ENCODE assay signal across 22 cellular contexts in genomic region chr7:37047260-37047659, GRCh38.
A peak's percentile ranks its signal among the peaks of the same experiment; 100 is the strongest.
DNase-seq lines count a peak whose midpoint lies in the region; ATAC-seq, FAIRE-seq and TF ChIP-seq lines count a peak whose summit lies in the region.
"Had no signal": no experiment of that assay in that cellular context is flagged by ENCODE, and none has a peak within 500 bp of the region (broad histone marks: within the 10 kb centered on the region; RNA-seq: fewer than 3 reads in every experiment).

No MANE protein-coding gene starts in this region.

- no peak overlapping the region for H3K4ac ChIP-seq in H1 (replicated peaks; ENCODE audit: insufficient read length, low read depth, low read length)

- ATAC-seq in GM21529 (IDR thresholded peaks at IDR 0.05; ENCODE audit: unreplicated experiment), result no peak
- no peak for ATAC-seq in naive thymus-derived CD4-positive, alpha-beta T cell
- ATAC-seq: GM12878 had no signal

- H2AK5ac ChIP-seq in H1 (ENCODE audit: low read depth, low read length), result no peak overlapping the region

- H3K4me3 Mint-ChIP-seq in type B pancreatic cell, result no peak overlapping the region
- no peak overlapping the region for H3K4me3 Mint-ChIP-seq in naive thymus-derived CD4-positive, alpha-beta T cell
- H3K4me3 Mint-ChIP-seq: CD4-positive, alpha-beta memory T cell had no signal

- H4K20me1 ChIP-seq in H1 (replicated peaks in 1 of 2; ENCODE audit: control insufficient read depth in 1 of 2, insufficient read depth in 2 of 2, low read length in 2 of 2), result no peaks in the 10 kb centered on the region

- H3K23ac ChIP-seq in H1 (ENCODE audit: insufficient read length), result no peak overlapping the region

- no peaks in the 10 kb centered on the region for H3K9me3 ChIP-seq in H1 (ENCODE audit: insufficient read depth in 2 of 2, low read depth in 1 of 2, low read length in 1 of 2)
- H3K9me3 ChIP-seq in naive thymus-derived CD4-positive, alpha-beta T cell (ENCODE audit: control insufficient read depth in 2 of 3, low read length in 3 of 3), result no peaks in the 10 kb centered on the region
- H3K9me3 ChIP-seq: BE2C had no signal

- POLR2A ChIA-PET in H1 (lab: Charles Lee; ENCODE audit: partially characterized antibody), result no interaction called here
- POLR2A ChIA-PET in naive thymus-derived CD4-positive, alpha-beta T cell (lab: Charles Lee), result no interaction called here

- peak overlapping the region; percentile 69; the same call in 1 of the 2 replicates for H2BK5ac ChIP-seq in H1 (ENCODE audit: low read depth, low read length)

- H3K27ac ChIP-seq in H1 (ENCODE audit: low read depth, low read length), result no peak overlapping the region
- H3K27ac ChIP-seq in naive thymus-derived CD4-positive, alpha-beta T cell (ENCODE audit: low read depth, low read length), result no peak overlapping the region

- no peak overlapping the region for H3K14ac ChIP-seq in H1 (ENCODE audit: insufficient read length)

- TF ChIP-seq EP300 in H1 (IDR thresholded peaks at IDR 0.05; ENCODE audit: borderline replicate concordance in 1 of 2, low read depth in 2 of 2, low read length in 2 of 2), result no peak

- 0 out of 2 replicates have a peak overlapping the region, but pooled peaks have one; percentile 25 for H2BK15ac ChIP-seq in H1 (ENCODE audit: low read length)

- peak; percentile 6 for DNase-seq in NCI-H510A (lab: John Stamatoyannopoulos, UW)
- DNase-seq in NCI-H510A treated with DMSO at 0.1 percent for 48 hours (lab: John Stamatoyannopoulos, UW), result no peak
- DNase-seq in NCI-H1930 (lab: John Stamatoyannopoulos, UW), result peak; percentile 61 to 73
- no peak for DNase-seq in H1 (ENCODE audit: low read depth in 1 of 2, low spot score in 2 of 2)
- no peak for DNase-seq in type B pancreatic cell (ENCODE audit: extremely low spot score, unreplicated experiment)
- DNase-seq in naive thymus-derived CD4-positive, alpha-beta T cell, result no peak
- no peak for DNase-seq in T-helper 2 cell
- DNase-seq: 8988T; BE2C; CD4-positive, alpha-beta memory T cell; GDM1; IMR-90; Kasumi-1; NCI-H1105; NCI-H187; NCI-H524 treated with DMSO at 0.1 percent for 48 hours; NK-92 treated with Interleukin-12 subunit alpha and Interleukin-12 subunit beta, amount 100 ng/mL, for 24 hours; RPMI8226; SIG-M5 had no signal

- H3K36me3 Mint-ChIP-seq in type B pancreatic cell, result no peaks in the 10 kb centered on the region
- H3K36me3 Mint-ChIP-seq in naive thymus-derived CD4-positive, alpha-beta T cell, result peaks cover 9 to 47% (median 35%) of the 10 kb centered on the region in 5 donors

- H3K9ac ChIP-seq in H1 (replicated peaks in 1 of 4; ENCODE audit: extremely low read depth in 1 of 4, low read depth in 3 of 4, low read length in 3 of 4), result no peak overlapping the region

- H3K18ac ChIP-seq in H1 (ENCODE audit: extremely low read depth, low read length), result no peak overlapping the region

- peak overlapping the region; percentile 78 for H4K91ac ChIP-seq in H1 (replicated peaks; ENCODE audit: insufficient read length, low read length)

- no peak overlapping the region for H3K4me2 ChIP-seq in H1 (ENCODE audit: insufficient read depth in 1 of 2, low read depth in 2 of 2, low read length in 2 of 2)

- no peaks in the 10 kb centered on the region for H3K23me2 ChIP-seq in H1 (ENCODE audit: low read depth, low read length)

- no peaks in the 10 kb centered on the region for H3K27me3 ChIP-seq in H1 (replicated peaks in 1 of 4; ENCODE audit: control insufficient read depth in 3 of 4, extremely low read depth in 1 of 4, insufficient read depth in 3 of 4, low read length in 3 of 4)
- H3K27me3 ChIP-seq in naive thymus-derived CD4-positive, alpha-beta T cell (ENCODE audit: control insufficient read depth in 2 of 2, insufficient read depth in 2 of 2, low read length in 2 of 2), result no peaks in the 10 kb centered on the region
- H3K27me3 ChIP-seq: BE2C had no signal

- TF ChIP-seq CTCF in H1 (IDR thresholded peaks at IDR 0.05; ENCODE audit: control extremely low read depth in 1 of 3, insufficient read depth in 1 of 3, low read depth in 1 of 3, low read length in 3 of 3), result no peak
- no peak for TF ChIP-seq CTCF in type B pancreatic cell (conservative IDR thresholded peaks at IDR 0.05)

- no peaks in the 10 kb centered on the region for H3K27me3 Mint-ChIP-seq in type B pancreatic cell
- no peaks in the 10 kb centered on the region for H3K27me3 Mint-ChIP-seq in naive thymus-derived CD4-positive, alpha-beta T cell
- H3K27me3 Mint-ChIP-seq: CD4-positive, alpha-beta memory T cell had no signal

- no peak for TF ChIP-seq RAD21 in H1 (IDR thresholded peaks at IDR 0.05 in 1 of 2, conservative IDR thresholded peaks at IDR 0.05 in 1 of 2; ENCODE audit: low read depth in 2 of 2, low read length in 2 of 2)

- no peak overlapping the region for H2BK120ac ChIP-seq in H1 (replicated peaks; ENCODE audit: low read depth, low read length)

- H3K79me1 ChIP-seq in H1 (ENCODE audit: low read depth, low read length), result no peaks in the 10 kb centered on the region

- intact Hi-C loops in naive thymus-derived CD4-positive, alpha-beta T cell (cut with micrococcal nuclease), result no loop called here

- H2BK12ac ChIP-seq in H1 (ENCODE audit: low read depth, low read length), result peak overlapping the region; percentile 86; the same call in 1 of the 2 replicates

- H3K4me1 Mint-ChIP-seq in type B pancreatic cell (ENCODE audit: unreplicated experiment), result peaks cover 21% of the 10 kb centered on the region
- peaks cover 7 to 45% (median 32%) of the 10 kb centered on the region in 7 donors for H3K4me1 Mint-ChIP-seq in naive thymus-derived CD4-positive, alpha-beta T cell

- no peak overlapping the region for H2BK20ac ChIP-seq in H1 (ENCODE audit: low read length)

- CTCF ChIA-PET in H1 (lab: Charles Lee; ENCODE audit: partially characterized antibody), result interaction anchor here (0.7 to 2.1 kb wide), 5 partner anchors 9 to 151 kb away, joined by 3 to 8 read pairs (median 5); no protein-coding TSS in a partner anchor
- CTCF ChIA-PET in naive thymus-derived CD4-positive, alpha-beta T cell (lab: Charles Lee), result no interaction called here

- no peak overlapping the region for H4K8ac ChIP-seq in H1 (ENCODE audit: extremely low read depth, insufficient read depth, low read length)

- H3K27ac Mint-ChIP-seq in type B pancreatic cell, result peak overlapping the region; percentile 65
- H3K27ac Mint-ChIP-seq in naive thymus-derived CD4-positive, alpha-beta T cell, result peak overlapping the region in 1 of 9 donors; percentile 32

- no peak for TF ChIP-seq POLR2A in H1 (IDR thresholded peaks at IDR 0.05; ENCODE audit: control extremely low read depth in 1 of 2, low read depth in 2 of 2, low read length in 2 of 2)

- H3K4me1 ChIP-seq in H1 (replicated peaks in 1 of 4; ENCODE audit: control insufficient read depth in 3 of 4, insufficient read depth in 4 of 4, low read length in 3 of 4), result peaks cover 2 to 6% (median 3%) of the 10 kb centered on the region in 4 experiments; a peak in 4 of 7 replicates
- H3K4me1 ChIP-seq in naive thymus-derived CD4-positive, alpha-beta T cell (ENCODE audit: control insufficient read depth in 2 of 2, insufficient read depth in 2 of 2, low read length in 2 of 2), result no peaks in the 10 kb centered on the region
- H3K4me1 ChIP-seq: BE2C had no signal

- H4K5ac ChIP-seq in H1 (ENCODE audit: insufficient read length, low read depth, low read length), result no peak overlapping the region

- H3K36me3 ChIP-seq in H1 (ENCODE audit: control insufficient read depth in 2 of 4, insufficient read depth in 4 of 4, low read length in 3 of 4), result no peaks in the 10 kb centered on the region
- H3K36me3 ChIP-seq in naive thymus-derived CD4-positive, alpha-beta T cell (ENCODE audit: control insufficient read depth in 2 of 3, insufficient read depth in 3 of 3, low read length in 3 of 3), result no peaks in the 10 kb centered on the region
- H3K36me3 ChIP-seq: BE2C had no signal

- WGBS in H1 (ENCODE audit: extremely low coverage in 1 of 2, insufficient coverage in 1 of 2, insufficient read length in 1 of 2, insufficient replicate concordance in 2 of 2, low coverage in 1 of 2, low lambda C conversion rate in 2 of 2, missing lambda C conversion rate in 1 of 2), 2 experiments, result 68% methylated on average over 6 of the region's 6 CpGs; no CpG with 5 or more reads in 1 of the 2 experiments

- H3K56ac ChIP-seq in H1 (replicated peaks; ENCODE audit: insufficient read length, low read depth, low read length), result no peak overlapping the region

- H3K4me3 ChIP-seq in H1 (ENCODE audit: extremely low read depth in 1 of 4, insufficient read depth in 2 of 4, low read depth in 3 of 4, low read length in 4 of 4), result no peak overlapping the region
- no peak overlapping the region for H3K4me3 ChIP-seq in naive thymus-derived CD4-positive, alpha-beta T cell (ENCODE audit: low read length)
- H3K4me3 ChIP-seq: GM12878 had no signal

- no peak overlapping the region for H2AFZ ChIP-seq in H1 (ENCODE audit: low read length)

- FAIRE-seq in H1 (lab: Jason Lieb, UNC), result peak; percentile 39
- FAIRE-seq: D721Med, GM12878 had no signal

- H3K79me2 ChIP-seq in H1 (ENCODE audit: control insufficient read depth in 1 of 2, insufficient read depth in 2 of 2, low read length in 2 of 2), result no peaks in the 10 kb centered on the region

- no peaks in the 10 kb centered on the region for H3K9me3 Mint-ChIP-seq in type B pancreatic cell
- H3K9me3 Mint-ChIP-seq in naive thymus-derived CD4-positive, alpha-beta T cell, result peaks cover 0 to 7% (median 0%) of the 10 kb centered on the region in 11 donors

TF ChIP-seq in H1, 55 proteins besides CTCF, POLR2A, EP300 and RAD21 (continues in another document):
- no peak for TF ChIP-seq SP4 (IDR thresholded peaks at IDR 0.05; ENCODE audit: low read length)
- no peak for TF ChIP-seq TBP (IDR thresholded peaks at IDR 0.05; ENCODE audit: low read depth, low read length)
- no peak for TF ChIP-seq CHD1 (IDR thresholded peaks at IDR 0.05; ENCODE audit: low read depth, low read length)
- no peak for TF ChIP-seq E2F6 (IDR thresholded peaks at IDR 0.05)
- TF ChIP-seq HDAC6 (IDR thresholded peaks at IDR 0.05; ENCODE audit: low read depth, low read length), result no peak
- no peak for TF ChIP-seq JUND (IDR thresholded peaks at IDR 0.05; ENCODE audit: low read length)
- no peak for TF ChIP-seq NRF1 (IDR thresholded peaks at IDR 0.05; ENCODE audit: low read depth, low read length)
- no peak for TF ChIP-seq SIX5 (IDR thresholded peaks at IDR 0.05; ENCODE audit: low read depth, low read length)
- TF ChIP-seq CBX5 (IDR thresholded peaks at IDR 0.05; ENCODE audit: low read depth, low read length), result no peak
- TF ChIP-seq SP2 (IDR thresholded peaks at IDR 0.05; ENCODE audit: low read length), result no peak
- no peak for TF ChIP-seq TAF7 (optimal IDR thresholded peaks at IDR 0.05; ENCODE audit: borderline replicate concordance, low read depth, low read length)
- no peak for TF ChIP-seq EZH2 (IDR thresholded peaks at IDR 0.05; ENCODE audit: low read depth, low read length, severe bottlenecking)
- no peak for TF ChIP-seq RXRA (IDR thresholded peaks at IDR 0.05; ENCODE audit: insufficient read depth, low read depth, low read length)

Comparison
In these comparisons a context has a peak if more than half of its experiments do, and no peak if none do; other contexts are left out.
1. DNase-seq: peak in NCI-H510A (single experiment) and NCI-H1930 (2 of 2); none in NCI-H510A treated with DMSO at 0.1 percent for 48 hours (single experiment), H1 (0 of 2), type B pancreatic cell (single experiment), naive thymus-derived CD4-positive, alpha-beta T cell (0 of 9) and T-helper 2 cell (0 of 5).